1 cellular context compared by ENCODE assay signal in the genomic region with DNA sequence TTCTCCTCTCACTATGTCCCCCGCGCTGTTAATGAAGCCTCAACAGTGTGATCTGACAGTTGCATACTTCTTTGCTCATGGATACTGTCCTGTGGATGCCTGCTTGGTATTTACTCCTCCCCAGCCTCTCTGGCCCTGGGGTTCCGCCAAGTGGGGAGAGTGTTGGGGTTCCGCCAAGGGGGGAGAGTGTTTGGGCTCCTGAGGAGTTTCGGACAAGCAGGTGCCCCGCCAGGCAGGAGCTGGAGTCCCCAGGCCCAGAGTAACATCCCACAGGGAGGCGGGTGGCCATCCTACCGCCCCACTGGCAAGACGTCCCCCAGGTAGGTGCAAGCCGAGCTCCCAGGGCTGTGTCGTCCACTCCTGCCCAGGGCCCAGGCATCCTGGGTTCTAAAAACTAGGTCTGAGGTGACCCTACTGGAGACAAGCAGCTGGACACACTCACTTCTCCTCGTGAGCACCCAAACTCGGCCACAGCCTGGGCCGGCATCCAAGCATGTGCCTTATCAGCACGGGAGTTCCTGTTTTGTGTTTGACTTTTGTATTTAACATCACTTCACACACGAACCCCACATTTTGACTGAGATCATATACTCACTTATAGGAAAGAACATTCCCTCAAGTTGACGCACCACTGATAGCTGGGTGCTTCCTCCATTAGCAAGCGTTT.
TF ChIP-seq lines count a peak whose summit lies in the region.

No MANE protein-coding gene starts in this region.

TF ChIP-seq in K562, 482 proteins besides CTCF, POLR2A, EP300 and RAD21 (continues in another document):
- TF ChIP-seq NFE2L1 (tag; IDR thresholded peaks at IDR 0.05; ENCODE audit: borderline replicate concordance, low read depth) (no peak), ILK (tag; IDR thresholded peaks at IDR 0.05; ENCODE audit: borderline replicate concordance, low read depth) (no peak), MYC (IDR thresholded peaks at IDR 0.05; ENCODE audit: low read depth, low read length) (peak; percentile 64), MYC (CRISPR knock-in tag; IDR thresholded peaks at IDR 0.05; ENCODE audit: borderline replicate concordance, low read depth) (no peak), SMAD3 (CRISPR knock-in tag; conservative IDR thresholded peaks at IDR 0.05) (no peak), ZNF212 (CRISPR knock-in tag; IDR thresholded peaks at IDR 0.05) (no peak), GTF2A2 (tag; IDR thresholded peaks at IDR 0.05) (no peak), TEAD1 (CRISPR knock-in tag; IDR thresholded peaks at IDR 0.05) (peak in 1 of 2 experiments; percentile 60; a peak in 1 of 4 replicates), MYNN (IDR thresholded peaks at IDR 0.05) (no peak), MYNN (CRISPR knock-in tag; IDR thresholded peaks at IDR 0.05) (no peak), FOXK2 (conservative IDR thresholded peaks at IDR 0.05 in 1 of 2, IDR thresholded peaks at IDR 0.05 in 1 of 2; ENCODE audit: low read depth in 2 of 2) (0 out of 4 replicates have a peak, but pooled peaks have one; percentile 12 to 33), SIN3B (IDR thresholded peaks at IDR 0.05; ENCODE audit: low read depth) (no peak), SPI1 (IDR thresholded peaks at IDR 0.05; ENCODE audit: borderline replicate concordance, low read depth, low read length) (peak; percentile 96), CXXC5 (CRISPR knock-in tag; IDR thresholded peaks at IDR 0.05) (peak; percentile 52), ATF1 (CRISPR knock-in tag; IDR thresholded peaks at IDR 0.05) (no peak), ATF1 (tag; IDR thresholded peaks at IDR 0.05) (0 out of 2 replicates have a peak, but pooled peaks have one; percentile 28), JUN (IDR thresholded peaks at IDR 0.05; ENCODE audit: borderline replicate concordance, low read depth, low read length) (peak; percentile 27; the same call in 1 of the 2 replicates), JUN (CRISPR knock-in tag; IDR thresholded peaks at IDR 0.05; ENCODE audit: borderline replicate concordance) (no peak), BMI1 (IDR thresholded peaks at IDR 0.05; ENCODE audit: low read length) (no peak), ZNF23 (CRISPR knock-in tag; IDR thresholded peaks at IDR 0.05) (no peak), CBFA2T3 (IDR thresholded peaks at IDR 0.05) (peak; percentile 46; the same call in 1 of the 2 replicates), FOXP1 (CRISPR knock-in tag; IDR thresholded peaks at IDR 0.05) (peak; percentile 78; the same call in 1 of the 2 replicates), BCOR (IDR thresholded peaks at IDR 0.05) (peak; percentile 46; the same call in 1 of the 2 replicates), POLR2H (tag; IDR thresholded peaks at IDR 0.05; ENCODE audit: low read depth) (no peak), TSC22D4 (tag; IDR thresholded peaks at IDR 0.05) (no peak), BHLHE40 (IDR thresholded peaks at IDR 0.05; ENCODE audit: low read length) (peak; percentile 99), ARID1B (IDR thresholded peaks at IDR 0.05) (peak; percentile 49; the same call in 1 of the 2 replicates), L3MBTL2 (IDR thresholded peaks at IDR 0.05) (peak; percentile 93), ZNF274 (IDR thresholded peaks at IDR 0.05; ENCODE audit: borderline replicate concordance, low read depth, low read length) (no peak), SMARCA4 (IDR thresholded peaks at IDR 0.05) (peak; percentile 48; the same call in 1 of the 2 replicates), CTBP1 (IDR thresholded peaks at IDR 0.05; ENCODE audit: borderline replicate concordance) (peak; percentile 89), TARDBP (IDR thresholded peaks at IDR 0.05) (no peak), NFIC (IDR thresholded peaks at IDR 0.05) (peak; percentile 81), CREM (IDR thresholded peaks at IDR 0.05; ENCODE audit: low read depth) (0 out of 2 replicates have a peak, but pooled peaks have one; percentile 13), POLR3G (IDR thresholded peaks at IDR 0.05; ENCODE audit: extremely low read depth, insufficient read length, insufficient replicate concordance) (no peak)
- TF ChIP-seq, protein P1, sequence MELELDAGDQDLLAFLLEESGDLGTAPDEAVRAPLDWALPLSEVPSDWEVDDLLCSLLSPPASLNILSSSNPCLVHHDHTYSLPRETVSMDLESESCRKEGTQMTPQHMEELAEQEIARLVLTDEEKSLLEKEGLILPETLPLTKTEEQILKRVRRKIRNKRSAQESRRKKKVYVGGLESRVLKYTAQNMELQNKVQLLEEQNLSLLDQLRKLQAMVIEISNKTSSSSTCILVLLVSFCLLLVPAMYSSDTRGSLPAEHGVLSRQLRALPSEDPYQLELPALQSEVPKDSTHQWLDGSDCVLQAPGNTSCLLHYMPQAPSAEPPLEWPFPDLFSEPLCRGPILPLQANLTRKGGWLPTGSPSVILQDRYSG (tag; conservative IDR thresholded peaks at IDR 0.05; ENCODE audit: low read depth): no peak
- TF ChIP-seq, protein P2, sequence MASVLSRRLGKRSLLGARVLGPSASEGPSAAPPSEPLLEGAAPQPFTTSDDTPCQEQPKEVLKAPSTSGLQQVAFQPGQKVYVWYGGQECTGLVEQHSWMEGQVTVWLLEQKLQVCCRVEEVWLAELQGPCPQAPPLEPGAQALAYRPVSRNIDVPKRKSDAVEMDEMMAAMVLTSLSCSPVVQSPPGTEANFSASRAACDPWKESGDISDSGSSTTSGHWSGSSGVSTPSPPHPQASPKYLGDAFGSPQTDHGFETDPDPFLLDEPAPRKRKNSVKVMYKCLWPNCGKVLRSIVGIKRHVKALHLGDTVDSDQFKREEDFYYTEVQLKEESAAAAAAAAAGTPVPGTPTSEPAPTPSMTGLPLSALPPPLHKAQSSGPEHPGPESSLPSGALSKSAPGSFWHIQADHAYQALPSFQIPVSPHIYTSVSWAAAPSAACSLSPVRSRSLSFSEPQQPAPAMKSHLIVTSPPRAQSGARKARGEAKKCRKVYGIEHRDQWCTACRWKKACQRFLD (CRISPR knock-in tag; IDR thresholded peaks at IDR 0.05): no peak
- TF ChIP-seq, protein P3, sequence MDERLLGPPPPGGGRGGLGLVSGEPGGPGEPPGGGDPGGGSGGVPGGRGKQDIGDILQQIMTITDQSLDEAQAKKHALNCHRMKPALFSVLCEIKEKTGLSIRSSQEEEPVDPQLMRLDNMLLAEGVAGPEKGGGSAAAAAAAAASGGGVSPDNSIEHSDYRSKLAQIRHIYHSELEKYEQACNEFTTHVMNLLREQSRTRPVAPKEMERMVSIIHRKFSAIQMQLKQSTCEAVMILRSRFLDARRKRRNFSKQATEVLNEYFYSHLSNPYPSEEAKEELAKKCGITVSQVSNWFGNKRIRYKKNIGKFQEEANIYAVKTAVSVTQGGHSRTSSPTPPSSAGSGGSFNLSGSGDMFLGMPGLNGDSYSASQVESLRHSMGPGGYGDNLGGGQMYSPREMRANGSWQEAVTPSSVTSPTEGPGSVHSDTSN (CRISPR knock-in tag; IDR thresholded peaks at IDR 0.05; ENCODE audit: low read depth): no peak
- TF ChIP-seq, protein P3 (tag; conservative IDR thresholded peaks at IDR 0.05; ENCODE audit: low read depth): no peak
- TF ChIP-seq, protein P4, sequence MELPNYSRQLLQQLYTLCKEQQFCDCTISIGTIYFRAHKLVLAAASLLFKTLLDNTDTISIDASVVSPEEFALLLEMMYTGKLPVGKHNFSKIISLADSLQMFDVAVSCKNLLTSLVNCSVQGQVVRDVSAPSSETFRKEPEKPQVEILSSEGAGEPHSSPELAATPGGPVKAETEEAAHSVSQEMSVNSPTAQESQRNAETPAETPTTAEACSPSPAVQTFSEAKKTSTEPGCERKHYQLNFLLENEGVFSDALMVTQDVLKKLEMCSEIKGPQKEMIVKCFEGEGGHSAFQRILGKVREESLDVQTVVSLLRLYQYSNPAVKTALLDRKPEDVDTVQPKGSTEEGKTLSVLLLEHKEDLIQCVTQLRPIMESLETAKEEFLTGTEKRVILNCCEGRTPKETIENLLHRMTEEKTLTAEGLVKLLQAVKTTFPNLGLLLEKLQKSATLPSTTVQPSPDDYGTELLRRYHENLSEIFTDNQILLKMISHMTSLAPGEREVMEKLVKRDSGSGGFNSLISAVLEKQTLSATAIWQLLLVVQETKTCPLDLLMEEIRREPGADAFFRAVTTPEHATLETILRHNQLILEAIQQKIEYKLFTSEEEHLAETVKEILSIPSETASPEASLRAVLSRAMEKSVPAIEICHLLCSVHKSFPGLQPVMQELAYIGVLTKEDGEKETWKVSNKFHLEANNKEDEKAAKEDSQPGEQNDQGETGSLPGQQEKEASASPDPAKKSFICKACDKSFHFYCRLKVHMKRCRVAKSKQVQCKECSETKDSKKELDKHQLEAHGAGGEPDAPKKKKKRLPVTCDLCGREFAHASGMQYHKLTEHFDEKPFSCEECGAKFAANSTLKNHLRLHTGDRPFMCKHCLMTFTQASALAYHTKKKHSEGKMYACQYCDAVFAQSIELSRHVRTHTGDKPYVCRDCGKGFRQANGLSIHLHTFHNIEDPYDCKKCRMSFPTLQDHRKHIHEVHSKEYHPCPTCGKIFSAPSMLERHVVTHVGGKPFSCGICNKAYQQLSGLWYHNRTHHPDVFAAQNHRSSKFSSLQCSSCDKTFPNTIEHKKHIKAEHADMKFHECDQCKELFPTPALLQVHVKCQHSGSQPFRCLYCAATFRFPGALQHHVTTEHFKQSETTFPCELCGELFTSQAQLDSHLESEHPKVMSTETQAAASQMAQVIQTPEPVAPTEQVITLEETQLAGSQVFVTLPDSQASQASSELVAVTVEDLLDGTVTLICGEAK (IDR thresholded peaks at IDR 0.05): no peak
- TF ChIP-seq, protein P4 (CRISPR knock-in tag; IDR thresholded peaks at IDR 0.05): peak; percentile 44; the same call in 1 of the 2 replicates
- TF ChIP-seq, protein P5, sequence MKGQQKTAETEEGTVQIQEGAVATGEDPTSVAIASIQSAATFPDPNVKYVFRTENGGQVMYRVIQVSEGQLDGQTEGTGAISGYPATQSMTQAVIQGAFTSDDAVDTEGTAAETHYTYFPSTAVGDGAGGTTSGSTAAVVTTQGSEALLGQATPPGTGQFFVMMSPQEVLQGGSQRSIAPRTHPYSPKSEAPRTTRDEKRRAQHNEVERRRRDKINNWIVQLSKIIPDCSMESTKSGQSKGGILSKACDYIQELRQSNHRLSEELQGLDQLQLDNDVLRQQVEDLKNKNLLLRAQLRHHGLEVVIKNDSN (CRISPR knock-in tag; IDR thresholded peaks at IDR 0.05): peak; percentile 55
- TF ChIP-seq, protein P6, sequence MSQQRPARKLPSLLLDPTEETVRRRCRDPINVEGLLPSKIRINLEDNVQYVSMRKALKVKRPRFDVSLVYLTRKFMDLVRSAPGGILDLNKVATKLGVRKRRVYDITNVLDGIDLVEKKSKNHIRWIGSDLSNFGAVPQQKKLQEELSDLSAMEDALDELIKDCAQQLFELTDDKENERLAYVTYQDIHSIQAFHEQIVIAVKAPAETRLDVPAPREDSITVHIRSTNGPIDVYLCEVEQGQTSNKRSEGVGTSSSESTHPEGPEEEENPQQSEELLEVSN (IDR thresholded peaks at IDR 0.05; ENCODE audit: borderline replicate concordance in 1 of 2, extremely low read depth in 1 of 2, insufficient read depth in 1 of 2, insufficient read length in 1 of 2, low read depth in 1 of 2, low read length in 1 of 2, poor library complexity in 1 of 2, severe bottlenecking in 1 of 2): peak in 1 of 2 experiments; percentile 62
- TF ChIP-seq, protein P7, sequence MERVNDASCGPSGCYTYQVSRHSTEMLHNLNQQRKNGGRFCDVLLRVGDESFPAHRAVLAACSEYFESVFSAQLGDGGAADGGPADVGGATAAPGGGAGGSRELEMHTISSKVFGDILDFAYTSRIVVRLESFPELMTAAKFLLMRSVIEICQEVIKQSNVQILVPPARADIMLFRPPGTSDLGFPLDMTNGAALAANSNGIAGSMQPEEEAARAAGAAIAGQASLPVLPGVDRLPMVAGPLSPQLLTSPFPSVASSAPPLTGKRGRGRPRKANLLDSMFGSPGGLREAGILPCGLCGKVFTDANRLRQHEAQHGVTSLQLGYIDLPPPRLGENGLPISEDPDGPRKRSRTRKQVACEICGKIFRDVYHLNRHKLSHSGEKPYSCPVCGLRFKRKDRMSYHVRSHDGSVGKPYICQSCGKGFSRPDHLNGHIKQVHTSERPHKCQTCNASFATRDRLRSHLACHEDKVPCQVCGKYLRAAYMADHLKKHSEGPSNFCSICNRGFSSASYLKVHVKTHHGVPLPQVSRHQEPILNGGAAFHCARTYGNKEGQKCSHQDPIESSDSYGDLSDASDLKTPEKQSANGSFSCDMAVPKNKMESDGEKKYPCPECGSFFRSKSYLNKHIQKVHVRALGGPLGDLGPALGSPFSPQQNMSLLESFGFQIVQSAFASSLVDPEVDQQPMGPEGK (CRISPR knock-in tag; IDR thresholded peaks at IDR 0.05; ENCODE audit: borderline replicate concordance): no peak
